Comparison of ENCODE assay signal across 8 cellular contexts in the genomic region with DNA sequence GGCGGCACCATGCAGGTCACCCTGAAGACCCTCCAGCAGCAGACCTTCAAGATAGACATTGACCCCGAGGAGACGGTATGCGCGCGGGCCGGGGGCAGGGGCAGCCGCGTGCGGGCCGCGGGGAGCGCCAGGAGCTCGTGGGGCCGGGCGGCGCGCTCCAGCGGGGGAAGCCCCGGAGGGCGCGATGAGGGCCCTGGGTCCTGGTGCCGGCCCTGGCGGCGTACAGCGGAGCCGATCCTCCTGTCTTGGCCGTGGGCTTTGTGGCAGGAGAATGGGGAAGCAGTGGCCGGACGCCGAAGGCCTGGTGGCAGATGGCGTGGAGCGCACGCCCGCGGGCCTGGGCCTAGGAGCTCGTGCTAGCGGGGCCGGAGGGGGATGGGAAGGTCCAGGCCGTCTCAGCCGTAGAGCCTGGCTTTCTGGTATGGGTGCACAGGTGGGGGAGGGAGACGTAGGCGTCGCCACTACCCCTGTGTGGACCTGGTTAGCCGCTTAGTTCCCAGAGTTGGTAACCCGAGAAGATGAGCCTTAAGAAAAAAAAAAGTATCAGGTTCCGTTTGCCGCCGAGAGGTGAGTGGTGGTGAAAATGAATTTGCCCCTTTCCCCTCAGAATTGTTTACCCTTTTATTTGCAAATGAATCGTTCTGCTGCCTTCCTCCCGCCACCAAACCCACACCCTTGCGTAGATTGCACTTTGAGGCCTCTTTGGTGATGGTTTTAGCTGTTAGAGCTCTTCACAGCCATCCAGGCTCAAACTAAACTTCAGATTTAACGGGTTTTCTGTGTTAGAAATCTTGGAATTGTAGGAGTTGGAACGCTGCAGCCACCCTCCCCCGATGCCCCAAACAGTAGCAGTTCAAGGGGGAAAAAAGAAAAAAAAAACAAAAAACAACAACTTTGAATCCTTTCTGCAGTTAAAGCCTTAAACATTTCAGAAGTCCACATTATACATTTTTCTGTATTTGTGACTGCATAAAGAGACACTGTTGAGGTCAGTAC. TPM values are rescaled to one million over a fixed set of nuclear protein-coding genes. Genes with fewer than 3 reads are reported as not detected.
A peak's percentile ranks its signal among the peaks of the same experiment; 100 is the strongest.
DNase-seq lines count a peak whose midpoint lies in the region; ATAC-seq and TF ChIP-seq lines count a peak whose summit lies in the region.

No MANE protein-coding gene starts in this region.

- H3K9me3 Mint-ChIP-seq in WTC11: no peaks in the 10 kb centered on the region; the same call in 1 of the 2 replicates

- CTCF ChIA-PET in WTC11 (lab: Charles Lee): interaction anchor here (1.6 kb wide), 1 partner anchor 57 kb away, joined by 5 read pairs; no protein-coding TSS in a partner anchor

- peaks cover 3% of the 10 kb centered on the region; the same call in 1 of the 2 replicates for H3K36me3 Mint-ChIP-seq in WTC11

- no peaks in the 10 kb centered on the region for H3K27me3 Mint-ChIP-seq in WTC11 (ENCODE audit: low read depth)

- H3K27ac Mint-ChIP-seq in WTC11: peak overlapping the region; percentile 99

- peak overlapping the region; percentile 77 to 91 for H3K4me3 ChIP-seq in cardiac fibroblast (replicated peaks in 1 of 2; ENCODE audit: low read depth in 2 of 2, low read length in 2 of 2)

- TF ChIP-seq CTCF in WTC11 (IDR thresholded peaks at IDR 0.05) (no peak), cardiac fibroblast (IDR thresholded peaks at IDR 0.05; ENCODE audit: low read depth, low read length) (no peak)

- peaks cover 57% of the 10 kb centered on the region for H3K4me1 Mint-ChIP-seq in WTC11

- POLR2A ChIA-PET in WTC11 (lab: Charles Lee): interaction anchor here (1.0 kb wide), 1 partner anchor 23 kb away, joined by 3 read pairs; no protein-coding TSS in a partner anchor

- ATAC-seq in HG02943 (IDR thresholded peaks at IDR 0.05; ENCODE audit: low read depth, unreplicated experiment) (peak; percentile 43), WTC11 (peak; percentile 75)

- H3K4me3 Mint-ChIP-seq in WTC11: peak overlapping the region; percentile 93

- DNase-seq in NK-92 treated with Interleukin-12 subunit alpha and Interleukin-12 subunit beta, amount 100 ng/mL, for 24 hours (lab: John Stamatoyannopoulos, UW): peak; percentile 72
- DNase-seq in NK-92 (lab: John Stamatoyannopoulos, UW; ENCODE audit: unreplicated experiment): no peak
- peak; percentile 56 for DNase-seq in NCI-H2029 treated with DMSO at 0.1 percent for 48 hours (lab: John Stamatoyannopoulos, UW)
- DNase-seq in WTC11 (ENCODE audit: low spot score): peak; percentile 79
- DNase-seq in cardiac fibroblast (ENCODE audit: low read depth in 2 of 2): peak; percentile 67 to 70
- DNase-seq in islet precursor cell: peak; percentile 95
- peak; percentile 46 to 66 (median 54) for DNase-seq in stimulated activated CD4-positive, alpha-beta T cell treated with anti-CD3 and anti-CD28 coated beads, Interleukin-12 subunit alpha, Interleukin-12 subunit beta, amount 100 ng/mL, for 48 hours (ENCODE audit: low read depth in 2 of 3, low spot score in 1 of 3)

TF ChIP-seq in WTC11, 78 proteins besides CTCF, POLR2A, EP300 and RAD21 (continues in another document):
- TF ChIP-seq FOXP1 (CRISPR knock-in tag; IDR thresholded peaks at IDR 0.05; ENCODE audit: borderline replicate concordance) (peak; percentile 73; the same call in 1 of the 2 replicates), PRRX2 (CRISPR knock-in tag; IDR thresholded peaks at IDR 0.05) (no peak), ZNF263 (CRISPR knock-in tag; IDR thresholded peaks at IDR 0.05; ENCODE audit: low read depth) (no peak), FOXP4 (CRISPR knock-in tag; IDR thresholded peaks at IDR 0.05) (peak; percentile 71; the same call in 1 of the 2 replicates), EMX1 (CRISPR knock-in tag; IDR thresholded peaks at IDR 0.05) (no peak), NR2C2 (CRISPR knock-in tag; IDR thresholded peaks at IDR 0.05) (no peak), ZBTB21 (CRISPR knock-in tag; IDR thresholded peaks at IDR 0.05; ENCODE audit: borderline replicate concordance) (0 out of 2 replicates have a peak, but pooled peaks have one; percentile 12), ETV6 (CRISPR knock-in tag; IDR thresholded peaks at IDR 0.05) (peak; percentile 34; the same call in 1 of the 2 replicates), ZNF138 (CRISPR knock-in tag; conservative IDR thresholded peaks at IDR 0.05) (0 out of 2 replicates have a peak, but pooled peaks have one; percentile 28), ZNF232 (CRISPR knock-in tag; IDR thresholded peaks at IDR 0.05) (0 out of 2 replicates have a peak, but pooled peaks have one; percentile 66), ZNF281 (CRISPR knock-in tag; IDR thresholded peaks at IDR 0.05) (0 out of 2 replicates have a peak, but pooled peaks have one; percentile 56), KAT7 (CRISPR knock-in tag; IDR thresholded peaks at IDR 0.05; ENCODE audit: borderline replicate concordance) (peak; percentile 59; the same call in 1 of the 2 replicates)
- TF ChIP-seq, protein P1, sequence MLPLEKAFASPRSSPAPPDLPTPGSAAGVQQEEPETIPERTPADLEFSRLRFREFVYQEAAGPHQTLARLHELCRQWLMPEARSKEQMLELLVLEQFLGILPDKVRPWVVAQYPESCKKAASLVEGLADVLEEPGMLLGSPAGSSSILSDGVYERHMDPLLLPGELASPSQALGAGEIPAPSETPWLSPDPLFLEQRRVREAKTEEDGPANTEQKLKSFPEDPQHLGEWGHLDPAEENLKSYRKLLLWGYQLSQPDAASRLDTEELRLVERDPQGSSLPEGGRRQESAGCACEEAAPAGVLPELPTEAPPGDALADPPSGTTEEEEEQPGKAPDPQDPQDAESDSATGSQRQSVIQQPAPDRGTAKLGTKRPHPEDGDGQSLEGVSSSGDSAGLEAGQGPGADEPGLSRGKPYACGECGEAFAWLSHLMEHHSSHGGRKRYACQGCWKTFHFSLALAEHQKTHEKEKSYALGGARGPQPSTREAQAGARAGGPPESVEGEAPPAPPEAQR (CRISPR knock-in tag; IDR thresholded peaks at IDR 0.05): no peak
- TF ChIP-seq, protein P2, sequence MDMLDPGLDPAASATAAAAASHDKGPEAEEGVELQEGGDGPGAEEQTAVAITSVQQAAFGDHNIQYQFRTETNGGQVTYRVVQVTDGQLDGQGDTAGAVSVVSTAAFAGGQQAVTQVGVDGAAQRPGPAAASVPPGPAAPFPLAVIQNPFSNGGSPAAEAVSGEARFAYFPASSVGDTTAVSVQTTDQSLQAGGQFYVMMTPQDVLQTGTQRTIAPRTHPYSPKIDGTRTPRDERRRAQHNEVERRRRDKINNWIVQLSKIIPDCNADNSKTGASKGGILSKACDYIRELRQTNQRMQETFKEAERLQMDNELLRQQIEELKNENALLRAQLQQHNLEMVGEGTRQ (CRISPR knock-in tag; IDR thresholded peaks at IDR 0.05): 0 out of 2 replicates have a peak, but pooled peaks have one; percentile 5
- TF ChIP-seq, protein P3, sequence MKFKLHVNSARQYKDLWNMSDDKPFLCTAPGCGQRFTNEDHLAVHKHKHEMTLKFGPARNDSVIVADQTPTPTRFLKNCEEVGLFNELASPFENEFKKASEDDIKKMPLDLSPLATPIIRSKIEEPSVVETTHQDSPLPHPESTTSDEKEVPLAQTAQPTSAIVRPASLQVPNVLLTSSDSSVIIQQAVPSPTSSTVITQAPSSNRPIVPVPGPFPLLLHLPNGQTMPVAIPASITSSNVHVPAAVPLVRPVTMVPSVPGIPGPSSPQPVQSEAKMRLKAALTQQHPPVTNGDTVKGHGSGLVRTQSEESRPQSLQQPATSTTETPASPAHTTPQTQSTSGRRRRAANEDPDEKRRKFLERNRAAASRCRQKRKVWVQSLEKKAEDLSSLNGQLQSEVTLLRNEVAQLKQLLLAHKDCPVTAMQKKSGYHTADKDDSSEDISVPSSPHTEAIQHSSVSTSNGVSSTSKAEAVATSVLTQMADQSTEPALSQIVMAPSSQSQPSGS (CRISPR knock-in tag; IDR thresholded peaks at IDR 0.05; ENCODE audit: borderline replicate concordance, low read depth): 0 out of 2 replicates have a peak, but pooled peaks have one; percentile 43
- TF ChIP-seq, protein P4, sequence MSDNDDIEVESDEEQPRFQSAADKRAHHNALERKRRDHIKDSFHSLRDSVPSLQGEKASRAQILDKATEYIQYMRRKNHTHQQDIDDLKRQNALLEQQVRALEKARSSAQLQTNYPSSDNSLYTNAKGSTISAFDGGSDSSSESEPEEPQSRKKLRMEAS (CRISPR knock-in tag; IDR thresholded peaks at IDR 0.05): peak; percentile 37; the same call in 1 of the 2 replicates

RNA-seq across cellular contexts. Expression of gene RAD23B, which starts 0.8 kb away (rescaled TPM):
- total RNA-seq in WTC11 (2021): 150 to 180 TPM (median 160 TPM) in 3 replicates
